ENCODE assay signal across 17 cellular contexts in the genomic region with DNA sequence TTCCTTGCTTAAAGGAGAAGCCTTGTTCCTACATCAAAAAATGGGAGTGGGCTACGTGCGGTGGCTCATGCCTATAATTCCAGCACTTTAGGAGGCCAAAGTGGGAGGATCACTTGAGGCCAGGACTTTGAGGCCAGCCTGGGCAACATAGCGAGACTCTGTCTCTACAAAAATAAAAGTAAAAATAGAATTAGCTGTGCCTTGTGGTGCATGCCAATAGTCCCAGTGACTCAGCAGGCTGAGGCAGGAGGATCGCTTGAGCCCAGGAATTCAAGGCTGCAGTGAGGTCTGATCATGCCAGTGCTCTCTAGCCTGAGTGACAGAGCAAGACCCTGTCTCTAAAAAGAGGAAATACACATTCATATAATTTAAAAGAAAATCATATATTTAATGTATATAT.
DNase-seq lines count a peak whose midpoint lies in the region; ATAC-seq and TF ChIP-seq lines count a peak whose summit lies in the region.
"Had no signal": no experiment of that assay in that cellular context is flagged by ENCODE, and none has a peak within 500 bp of the region (broad histone marks: within the 10 kb centered on the region; RNA-seq: fewer than 3 reads in every experiment).

No MANE protein-coding gene starts in this region.

- H3K9ac ChIP-seq in GM23248 = no peak overlapping the region
- H3K9ac ChIP-seq: BLaER1 had no signal

- DNase-seq in GM23248 (peak; percentile 73), WTC11 (ENCODE audit: low spot score) (no peak), fibroblast of villous mesenchyme (ENCODE audit: low read depth) (peak; percentile 55), renal cortical epithelial cell (ENCODE audit: low read depth) (peak; percentile 70), MV-4-11 (lab: John Stamatoyannopoulos, UW) (no peak)
- DNase-seq in stimulated activated CD4-positive, alpha-beta T cell treated with anti-CD3 and anti-CD28 coated beads, Interleukin-1b, Interleukin-23, amount 100 ng/mL, for 48 hours = no peak
- DNase-seq: activated CD4-positive, alpha-beta memory T cell treated with anti-CD3 and anti-CD28 coated beads, Interleukin-2, amount 10 ng/mL, durations not matched to agents 7 days and 5 days; dorsolateral prefrontal cortex; GF-D8; naive B cell; NCI-H2029 treated with DMSO at 0.1 percent for 48 hours; NK-92 treated with Interleukin-12 subunit alpha and Interleukin-12 subunit beta, amount 100 ng/mL, for 24 hours had no signal

- H3K4me1 Mint-ChIP-seq in WTC11 = peaks cover 11% of the 10 kb centered on the region
- H3K4me1 Mint-ChIP-seq: activated CD4-positive, alpha-beta memory T cell treated with anti-CD3 and anti-CD28 coated beads, Interleukin-2, amount 10 ng/mL, durations not matched to agents 7 days and 5 days; activated naive CD4-positive, alpha-beta T cell treated with anti-CD3 and anti-CD28 coated beads, Interleukin-2, amount 50 U/mL, for 24 hours; naive B cell had no signal

- H3K4me3 ChIP-seq in GM23248 (no peak overlapping the region), fibroblast of villous mesenchyme (ENCODE audit: low read depth, low read length) (no peak overlapping the region)
- H3K4me3 ChIP-seq: BLaER1, dorsolateral prefrontal cortex, skin epidermis had no signal

- H3K27me3 ChIP-seq in GM23248 (replicated peaks; ENCODE audit: insufficient read depth) = no peaks in the 10 kb centered on the region
- H3K27me3 ChIP-seq: BLaER1, dorsolateral prefrontal cortex had no signal

- no peaks in the 10 kb centered on the region for H3K9me2 ChIP-seq in GM23248 (ENCODE audit: insufficient read depth)

- no peak overlapping the region for H3K4me3 Mint-ChIP-seq in WTC11
- H3K4me3 Mint-ChIP-seq: activated CD4-positive, alpha-beta memory T cell treated with anti-CD3 and anti-CD28 coated beads, Interleukin-2, amount 10 ng/mL, durations not matched to agents 7 days and 5 days; activated naive CD4-positive, alpha-beta T cell treated with anti-CD3 and anti-CD28 coated beads, Interleukin-2, amount 50 U/mL, for 24 hours; naive B cell had no signal

- H3K27ac Mint-ChIP-seq in WTC11 = 0 out of 2 replicates have a peak overlapping the region, but pooled peaks have one; percentile 14
- H3K27ac Mint-ChIP-seq: activated CD4-positive, alpha-beta memory T cell treated with anti-CD3 and anti-CD28 coated beads, Interleukin-2, amount 10 ng/mL, durations not matched to agents 7 days and 5 days; activated naive CD4-positive, alpha-beta T cell treated with anti-CD3 and anti-CD28 coated beads, Interleukin-2, amount 50 U/mL, for 24 hours; naive B cell had no signal

- no peaks in the 10 kb centered on the region for H4K20me1 ChIP-seq in GM23248 (ENCODE audit: insufficient read depth)
- H4K20me1 ChIP-seq: BLaER1 had no signal

- 0 out of 2 replicates have a peak, but pooled peaks cover 3% of the 10 kb centered on the region for H3K9me3 Mint-ChIP-seq in WTC11
- H3K9me3 Mint-ChIP-seq: activated CD4-positive, alpha-beta memory T cell treated with anti-CD3 and anti-CD28 coated beads, Interleukin-2, amount 10 ng/mL, durations not matched to agents 7 days and 5 days; activated naive CD4-positive, alpha-beta T cell treated with anti-CD3 and anti-CD28 coated beads, Interleukin-2, amount 50 U/mL, for 24 hours had no signal

- POLR2A ChIA-PET in WTC11 (lab: Charles Lee) = no interaction called here

- ATAC-seq in WTC11 (no peak), GM19397 (IDR thresholded peaks at IDR 0.05; ENCODE audit: unreplicated experiment) (no peak), GM21528 (IDR thresholded peaks at IDR 0.05; ENCODE audit: low FRiP score, unreplicated experiment) (no peak)

- peaks cover 3% of the 10 kb centered on the region; the same call in 1 of the 2 replicates for H3K36me3 Mint-ChIP-seq in WTC11
- H3K36me3 Mint-ChIP-seq: activated naive CD4-positive, alpha-beta T cell treated with anti-CD3 and anti-CD28 coated beads, Interleukin-2, amount 50 U/mL, for 24 hours; naive B cell had no signal

- H3K9me3 ChIP-seq in GM23248 (ENCODE audit: low read depth) = no peaks in the 10 kb centered on the region
- H3K9me3 ChIP-seq: BLaER1 had no signal

- no peaks in the 10 kb centered on the region for H3K27me3 Mint-ChIP-seq in WTC11 (ENCODE audit: low read depth)
- H3K27me3 Mint-ChIP-seq: naive B cell had no signal

- 18 to 24% methylated on average over 4 of the region's 4 CpGs for WGBS in GM23248 (ENCODE audit: low coverage in 1 of 2, low lambda C conversion rate in 2 of 2, missing lambda C conversion rate in 2 of 2), 2 experiments

- H3F3A ChIP-seq in GM23248 (ENCODE audit: insufficient read depth) = peaks cover 6% of the 10 kb centered on the region; the same call in 1 of the 2 replicates

- in situ Hi-C loops in GM23248 (cut with MboI) = no loop called here

- no peak overlapping the region for H2AFZ ChIP-seq in GM23248

- H3K36me3 ChIP-seq in GM23248 (ENCODE audit: low read depth) = no peaks in the 10 kb centered on the region
- H3K36me3 ChIP-seq: BLaER1 had no signal

- 0 out of 2 replicates have a peak, but pooled peaks cover 6% of the 10 kb centered on the region for H3K4me1 ChIP-seq in GM23248 (ENCODE audit: insufficient read depth)
- H3K4me1 ChIP-seq: BLaER1 had no signal

- no peak overlapping the region for H3K4me2 ChIP-seq in GM23248 (ENCODE audit: unreplicated experiment)
- H3K4me2 ChIP-seq: BLaER1 had no signal

- peak overlapping the region; percentile 30; the same call in 1 of the 2 replicates for H3K27ac ChIP-seq in GM23248
- H3K27ac ChIP-seq: BLaER1, dorsolateral prefrontal cortex had no signal

- TF ChIP-seq CTCF in WTC11 (IDR thresholded peaks at IDR 0.05) (no peak), fibroblast of villous mesenchyme (IDR thresholded peaks at IDR 0.05; ENCODE audit: insufficient read depth, low read depth, low read length) (no peak)

- H3K79me2 ChIP-seq in GM23248 (ENCODE audit: insufficient read depth) = no peaks in the 10 kb centered on the region

- CTCF ChIA-PET in WTC11 (lab: Charles Lee) = interaction anchor here (1.5 to 2.0 kb wide), 2 partner anchors 16 to 150 kb away, joined by 4 to 9 read pairs; no protein-coding TSS in a partner anchor

TF ChIP-seq in WTC11, 78 proteins besides CTCF, POLR2A, EP300 and RAD21:
- TF ChIP-seq MYBL2 (CRISPR knock-in tag; IDR thresholded peaks at IDR 0.05) = no peak
- no peak for TF ChIP-seq ESRRA (CRISPR knock-in tag; IDR thresholded peaks at IDR 0.05; ENCODE audit: borderline replicate concordance)
- no peak for TF ChIP-seq ATF1 (CRISPR knock-in tag; IDR thresholded peaks at IDR 0.05)
- no peak for TF ChIP-seq JUN (CRISPR knock-in tag; IDR thresholded peaks at IDR 0.05)
- no peak for TF ChIP-seq FOXJ3 (CRISPR knock-in tag; IDR thresholded peaks at IDR 0.05; ENCODE audit: borderline replicate concordance)
- TF ChIP-seq, protein P1, sequence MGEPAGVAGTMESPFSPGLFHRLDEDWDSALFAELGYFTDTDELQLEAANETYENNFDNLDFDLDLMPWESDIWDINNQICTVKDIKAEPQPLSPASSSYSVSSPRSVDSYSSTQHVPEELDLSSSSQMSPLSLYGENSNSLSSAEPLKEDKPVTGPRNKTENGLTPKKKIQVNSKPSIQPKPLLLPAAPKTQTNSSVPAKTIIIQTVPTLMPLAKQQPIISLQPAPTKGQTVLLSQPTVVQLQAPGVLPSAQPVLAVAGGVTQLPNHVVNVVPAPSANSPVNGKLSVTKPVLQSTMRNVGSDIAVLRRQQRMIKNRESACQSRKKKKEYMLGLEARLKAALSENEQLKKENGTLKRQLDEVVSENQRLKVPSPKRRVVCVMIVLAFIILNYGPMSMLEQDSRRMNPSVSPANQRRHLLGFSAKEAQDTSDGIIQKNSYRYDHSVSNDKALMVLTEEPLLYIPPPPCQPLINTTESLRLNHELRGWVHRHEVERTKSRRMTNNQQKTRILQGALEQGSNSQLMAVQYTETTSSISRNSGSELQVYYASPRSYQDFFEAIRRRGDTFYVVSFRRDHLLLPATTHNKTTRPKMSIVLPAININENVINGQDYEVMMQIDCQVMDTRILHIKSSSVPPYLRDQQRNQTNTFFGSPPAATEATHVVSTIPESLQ (CRISPR knock-in tag; IDR thresholded peaks at IDR 0.05) = no peak

Comparison
In these comparisons a context has a peak if more than half of its experiments do, and no peak if none do; other contexts are left out.
1. DNase-seq: peak in GM23248 (single experiment), fibroblast of villous mesenchyme (single experiment) and renal cortical epithelial cell (single experiment); none in WTC11 (single experiment), MV-4-11 (single experiment) and stimulated activated CD4-positive, alpha-beta T cell treated with anti-CD3 and anti-CD28 coated beads, Interleukin-1b, Interleukin-23, amount 100 ng/mL, for 48 hours (single experiment).